11 cellular contexts compared by ENCODE assay signal in the genomic region with DNA sequence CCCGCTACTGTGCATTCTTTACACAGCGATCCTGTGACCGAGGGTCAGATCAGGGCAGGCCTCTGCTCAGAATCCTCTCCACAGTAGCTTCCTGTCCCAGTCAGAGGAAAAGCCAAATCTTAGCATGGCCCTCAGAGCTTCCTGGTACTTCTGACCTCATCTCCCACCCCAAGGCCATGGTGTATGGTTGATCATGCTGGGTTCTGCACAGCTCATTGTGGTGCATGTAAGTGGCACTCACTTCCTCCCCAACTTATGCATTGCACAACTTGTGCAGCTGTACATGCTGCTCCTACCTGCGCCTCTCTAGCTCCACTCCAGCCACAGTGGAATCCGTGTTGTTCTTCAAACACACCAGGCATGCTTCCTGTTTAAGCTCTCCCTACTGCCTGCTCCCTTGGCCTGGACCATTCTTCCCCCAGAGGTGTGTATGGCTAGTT.
DNase-seq lines count a peak whose midpoint lies in the region; ATAC-seq and TF ChIP-seq lines count a peak whose summit lies in the region.
"Had no signal": no experiment of that assay in that cellular context is flagged by ENCODE, and none has a peak within 500 bp of the region (broad histone marks: within the 10 kb centered on the region; RNA-seq: fewer than 3 reads in every experiment).

No MANE protein-coding gene starts in this region.

- POLR2A ChIA-PET in GM10248 (lab: Yijun Ruan, JAX): interaction anchor here (0.6 kb wide), 1 partner anchor 10 kb away, joined by 5 read pairs; no protein-coding TSS in a partner anchor

- CTCF ChIA-PET in GM10248 (lab: Yijun Ruan, JAX): interaction anchor here (0.7 to 3.3 kb wide), 6 partner anchors 13 to 60 kb away, joined by 3 to 13 read pairs (median 4); no protein-coding TSS in a partner anchor

- no peak for ATAC-seq in GM19023 (IDR thresholded peaks at IDR 0.05; ENCODE audit: unreplicated experiment)
- ATAC-seq: GM23338 had no signal

- DNase-seq in Ammon's horn (ENCODE audit: low spot score): peak; percentile 38
- peak; percentile 1 for DNase-seq in GF-D8 (lab: John Stamatoyannopoulos, UW)
- peak; percentile 10 to 29 for DNase-seq in activated CD4-positive, alpha-beta T cell treated with anti-CD3 and anti-CD28 coated beads, Interleukin-2, amount 50 U/mL, for 48 hours
- DNase-seq in iris pigment epithelial cell (ENCODE audit: low read depth): peak; percentile 34
- DNase-seq in GM10248 (ENCODE audit: extremely low spot score): no peak
- no peak for DNase-seq in GM20000 (ENCODE audit: low spot score)
- no peak for DNase-seq in pons (ENCODE audit: low spot score)
- DNase-seq: NCI-H2227 treated with DMSO at 0.1 percent for 48 hours, thyroid gland had no signal

- TF ChIP-seq CTCF in GM10248 (IDR thresholded peaks at IDR 0.05; ENCODE audit: control extremely low read depth, extremely low read depth, low read depth, missing control alignments) (no peak), GM20000 (IDR thresholded peaks at IDR 0.05; ENCODE audit: extremely low read depth, missing control alignments) (no peak)

Comparison
In these comparisons a context has a peak if more than half of its experiments do, and no peak if none do; other contexts are left out.
1. DNase-seq: peak in Ammon's horn (single experiment), GF-D8 (single experiment), activated CD4-positive, alpha-beta T cell treated with anti-CD3 and anti-CD28 coated beads, Interleukin-2, amount 50 U/mL, for 48 hours (2 of 2) and iris pigment epithelial cell (single experiment); none in GM10248 (single experiment), GM20000 (single experiment) and pons (single experiment).